In genomic region chr1:1782399-1783221, GRCh38 we compare ENCODE assay signal across 1 cellular context.
TF ChIP-seq lines count a peak whose summit lies in the region.

No MANE protein-coding gene starts in this region.

TF ChIP-seq in H1, 55 proteins besides CTCF, POLR2A, EP300 and RAD21:
- TF ChIP-seq RFX5 (IDR thresholded peaks at IDR 0.05; ENCODE audit: borderline replicate concordance, low read depth, low read length) (no peak), NANOG (IDR thresholded peaks at IDR 0.05; ENCODE audit: insufficient read depth, low read depth, low read length, poor library complexity, severe bottlenecking) (no peak), SP2 (IDR thresholded peaks at IDR 0.05; ENCODE audit: low read length) (no peak), BRCA1 (IDR thresholded peaks at IDR 0.05; ENCODE audit: low read depth, low read length) (no peak), HDAC6 (IDR thresholded peaks at IDR 0.05; ENCODE audit: low read depth, low read length) (no peak), EZH2 (IDR thresholded peaks at IDR 0.05; ENCODE audit: low read depth, low read length, severe bottlenecking) (no peak), PHF8 (conservative IDR thresholded peaks at IDR 0.05; ENCODE audit: low read depth, low read length) (0 out of 2 replicates have a peak, but pooled peaks have one; percentile 24), BCL11A (IDR thresholded peaks at IDR 0.05; ENCODE audit: low read depth in 2 of 2, low read length in 2 of 2) (no peak), KDM4A (IDR thresholded peaks at IDR 0.05; ENCODE audit: low read depth, low read length, severe bottlenecking) (peak; percentile 24), HDAC2 (IDR thresholded peaks at IDR 0.05; ENCODE audit: borderline replicate concordance in 1 of 2, low read depth in 2 of 2, low read length in 2 of 2) (no peak), GABPA (IDR thresholded peaks at IDR 0.05; ENCODE audit: borderline replicate concordance, insufficient read depth, low read length) (no peak), TCF12 (IDR thresholded peaks at IDR 0.05; ENCODE audit: low read depth, low read length) (no peak), RNF2 (IDR thresholded peaks at IDR 0.05; ENCODE audit: borderline replicate concordance, low read depth, low read length, missing control alignments, poor library complexity, severe bottlenecking) (no peak), ASH2L (IDR thresholded peaks at IDR 0.05; ENCODE audit: low read length) (no peak), NRF1 (IDR thresholded peaks at IDR 0.05; ENCODE audit: low read depth, low read length) (no peak), SP4 (IDR thresholded peaks at IDR 0.05; ENCODE audit: low read length) (peak; percentile 71), SIRT6 (IDR thresholded peaks at IDR 0.05; ENCODE audit: low read length) (no peak), BACH1 (IDR thresholded peaks at IDR 0.05; ENCODE audit: low read length) (no peak), TEAD4 (IDR thresholded peaks at IDR 0.05; ENCODE audit: low read depth, low read length) (no peak), POLR2AphosphoS5 (IDR thresholded peaks at IDR 0.05; ENCODE audit: low read depth, low read length) (no peak; the same call in 1 of the 2 replicates), CEBPB (IDR thresholded peaks at IDR 0.05; ENCODE audit: low read depth, low read length) (no peak), SIN3A (conservative IDR thresholded peaks at IDR 0.05 in 1 of 2, IDR thresholded peaks at IDR 0.05 in 1 of 2; ENCODE audit: low read depth in 1 of 2, low read length in 2 of 2) (0 out of 4 replicates have a peak, but pooled peaks of 1 of the 2 experiments have one; percentile 42), FOSL1 (IDR thresholded peaks at IDR 0.05; ENCODE audit: insufficient read depth, low read depth, low read length) (no peak), TBP (IDR thresholded peaks at IDR 0.05; ENCODE audit: low read depth, low read length) (no peak), TAF1 (IDR thresholded peaks at IDR 0.05; ENCODE audit: low read depth, low read length) (no peak), SRF (IDR thresholded peaks at IDR 0.05; ENCODE audit: low read depth, low read length) (no peak), JUN (IDR thresholded peaks at IDR 0.05; ENCODE audit: low read depth, low read length) (no peak), SUZ12 (IDR thresholded peaks at IDR 0.05; ENCODE audit: low read length) (no peak), SP1 (IDR thresholded peaks at IDR 0.05; ENCODE audit: low read depth, low read length) (no peak), EGR1 (IDR thresholded peaks at IDR 0.05; ENCODE audit: borderline replicate concordance, low read depth, low read length) (no peak), CREB1 (IDR thresholded peaks at IDR 0.05) (no peak), YY1 (IDR thresholded peaks at IDR 0.05; ENCODE audit: low read depth, low read length) (no peak), SAP30 (IDR thresholded peaks at IDR 0.05; ENCODE audit: insufficient read depth, insufficient replicate concordance, low read length) (peak; percentile 57), RXRA (IDR thresholded peaks at IDR 0.05; ENCODE audit: insufficient read depth, low read depth, low read length) (no peak), TAF7 (optimal IDR thresholded peaks at IDR 0.05; ENCODE audit: borderline replicate concordance, low read depth, low read length) (no peak), CHD7 (IDR thresholded peaks at IDR 0.05; ENCODE audit: insufficient replicate concordance, low read length) (no peak), POU5F1 (IDR thresholded peaks at IDR 0.05; ENCODE audit: low read depth, low read length) (no peak), SIX5 (IDR thresholded peaks at IDR 0.05; ENCODE audit: low read depth, low read length) (no peak), CHD1 (IDR thresholded peaks at IDR 0.05; ENCODE audit: low read depth, low read length) (no peak), KDM5A (IDR thresholded peaks at IDR 0.05; ENCODE audit: low read length) (no peak), JUND (IDR thresholded peaks at IDR 0.05; ENCODE audit: low read length) (no peak), CBX8 (IDR thresholded peaks at IDR 0.05; ENCODE audit: borderline replicate concordance, low read depth, low read length) (no peak), ATF3 (IDR thresholded peaks at IDR 0.05; ENCODE audit: insufficient read depth, low read depth, low read length) (no peak), MAFK (IDR thresholded peaks at IDR 0.05; ENCODE audit: low read depth, low read length) (no peak), GTF2F1 (IDR thresholded peaks at IDR 0.05; ENCODE audit: borderline replicate concordance, low read depth, low read length) (no peak), ZNF274 (IDR thresholded peaks at IDR 0.05; ENCODE audit: borderline replicate concordance, extremely low read depth, low read length) (no peak), CHD2 (IDR thresholded peaks at IDR 0.05; ENCODE audit: low read length) (no peak), RBBP5 (IDR thresholded peaks at IDR 0.05; ENCODE audit: borderline replicate concordance, low read depth, low read length) (no peak), CTBP2 (IDR thresholded peaks at IDR 0.05; ENCODE audit: borderline replicate concordance, insufficient read depth, insufficient read length, low read length) (no peak), KDM1A (IDR thresholded peaks at IDR 0.05; ENCODE audit: borderline replicate concordance, low read length) (no peak), CBX5 (IDR thresholded peaks at IDR 0.05; ENCODE audit: low read depth, low read length) (no peak)
- TF ChIP-seq, protein P1, sequence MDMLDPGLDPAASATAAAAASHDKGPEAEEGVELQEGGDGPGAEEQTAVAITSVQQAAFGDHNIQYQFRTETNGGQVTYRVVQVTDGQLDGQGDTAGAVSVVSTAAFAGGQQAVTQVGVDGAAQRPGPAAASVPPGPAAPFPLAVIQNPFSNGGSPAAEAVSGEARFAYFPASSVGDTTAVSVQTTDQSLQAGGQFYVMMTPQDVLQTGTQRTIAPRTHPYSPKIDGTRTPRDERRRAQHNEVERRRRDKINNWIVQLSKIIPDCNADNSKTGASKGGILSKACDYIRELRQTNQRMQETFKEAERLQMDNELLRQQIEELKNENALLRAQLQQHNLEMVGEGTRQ (IDR thresholded peaks at IDR 0.05; ENCODE audit: low read length) = no peak
- TF ChIP-seq, protein P2, sequence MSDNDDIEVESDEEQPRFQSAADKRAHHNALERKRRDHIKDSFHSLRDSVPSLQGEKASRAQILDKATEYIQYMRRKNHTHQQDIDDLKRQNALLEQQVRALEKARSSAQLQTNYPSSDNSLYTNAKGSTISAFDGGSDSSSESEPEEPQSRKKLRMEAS (IDR thresholded peaks at IDR 0.05) = peak; percentile 89
- TF ChIP-seq, protein P3, sequence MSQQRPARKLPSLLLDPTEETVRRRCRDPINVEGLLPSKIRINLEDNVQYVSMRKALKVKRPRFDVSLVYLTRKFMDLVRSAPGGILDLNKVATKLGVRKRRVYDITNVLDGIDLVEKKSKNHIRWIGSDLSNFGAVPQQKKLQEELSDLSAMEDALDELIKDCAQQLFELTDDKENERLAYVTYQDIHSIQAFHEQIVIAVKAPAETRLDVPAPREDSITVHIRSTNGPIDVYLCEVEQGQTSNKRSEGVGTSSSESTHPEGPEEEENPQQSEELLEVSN (IDR thresholded peaks at IDR 0.05) = peak; percentile 64
- TF ChIP-seq, protein P4, sequence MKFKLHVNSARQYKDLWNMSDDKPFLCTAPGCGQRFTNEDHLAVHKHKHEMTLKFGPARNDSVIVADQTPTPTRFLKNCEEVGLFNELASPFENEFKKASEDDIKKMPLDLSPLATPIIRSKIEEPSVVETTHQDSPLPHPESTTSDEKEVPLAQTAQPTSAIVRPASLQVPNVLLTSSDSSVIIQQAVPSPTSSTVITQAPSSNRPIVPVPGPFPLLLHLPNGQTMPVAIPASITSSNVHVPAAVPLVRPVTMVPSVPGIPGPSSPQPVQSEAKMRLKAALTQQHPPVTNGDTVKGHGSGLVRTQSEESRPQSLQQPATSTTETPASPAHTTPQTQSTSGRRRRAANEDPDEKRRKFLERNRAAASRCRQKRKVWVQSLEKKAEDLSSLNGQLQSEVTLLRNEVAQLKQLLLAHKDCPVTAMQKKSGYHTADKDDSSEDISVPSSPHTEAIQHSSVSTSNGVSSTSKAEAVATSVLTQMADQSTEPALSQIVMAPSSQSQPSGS (IDR thresholded peaks at IDR 0.05; ENCODE audit: low read length) = no peak
